ENCODE assay signal across 8 cellular contexts in the genomic region with DNA sequence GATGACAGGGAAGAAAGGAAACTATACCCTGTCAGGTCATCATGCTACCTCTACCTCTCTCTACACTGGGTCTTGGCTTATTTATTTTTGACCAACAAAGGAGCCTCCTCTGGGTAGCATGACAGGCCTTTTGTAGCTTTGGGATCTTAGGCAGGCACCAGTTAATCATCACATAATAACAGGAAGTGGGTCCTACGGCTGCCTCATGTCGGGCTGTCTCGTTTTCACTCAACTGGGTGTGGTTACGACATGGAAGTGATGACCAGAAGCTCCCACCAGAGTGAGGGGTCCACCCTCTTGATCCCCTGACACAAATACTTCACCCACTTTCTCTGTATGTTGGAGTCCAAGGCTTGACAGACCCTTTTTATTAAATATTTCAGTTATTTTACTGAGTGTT.
A peak's percentile ranks its signal among the peaks of the same experiment; 100 is the strongest.
DNase-seq lines count a peak whose midpoint lies in the region; ATAC-seq, FAIRE-seq and TF ChIP-seq lines count a peak whose summit lies in the region.

No MANE protein-coding gene starts in this region.

- POLR2A ChIA-PET in GM10248 (lab: Yijun Ruan, JAX), result no interaction called here

- H3K4me3 ChIP-seq in bronchial epithelial cell (ENCODE audit: low read depth, low read length) (no peak overlapping the region), GM23248 (no peak overlapping the region)

- H3K79me2 ChIP-seq in GM23248 (ENCODE audit: insufficient read depth), result no peaks in the 10 kb centered on the region

- CTCF ChIA-PET in GM10248 (lab: Yijun Ruan, JAX), result interaction anchor here (1.0 to 4.0 kb wide), 5 partner anchors 12 to 492 kb away, joined by 3 to 17 read pairs (median 3); no protein-coding TSS in a partner anchor

- no peak for FAIRE-seq in bronchial epithelial cell (lab: Jason Lieb, UNC)

- intact Hi-C loops in Right ventricle myocardium superior (cut with DNase I), result no loop called here

- H3K9me3 ChIP-seq in GM23248 (ENCODE audit: low read depth), result no peaks in the 10 kb centered on the region

- no peaks in the 10 kb centered on the region for H3K9me2 ChIP-seq in GM23248 (ENCODE audit: insufficient read depth)

- H3K36me3 ChIP-seq in bronchial epithelial cell (ENCODE audit: control insufficient read depth, insufficient read depth, low read length) (no peaks in the 10 kb centered on the region), GM23248 (ENCODE audit: low read depth) (no peaks in the 10 kb centered on the region)

- H4K20me1 ChIP-seq in GM23248 (ENCODE audit: insufficient read depth), result no peaks in the 10 kb centered on the region

- no peak overlapping the region for H3K27ac ChIP-seq in GM23248

- peak; percentile 99 for ATAC-seq in GM21447 (IDR thresholded peaks at IDR 0.05; ENCODE audit: unreplicated experiment)
- peak; percentile 64 for ATAC-seq in HG03575 (IDR thresholded peaks at IDR 0.05; ENCODE audit: extremely low read depth, insufficient number of reproducible peaks, low FRiP score, unreplicated experiment)
- no peak for ATAC-seq in Right ventricle myocardium superior (ENCODE audit: poor library complexity)

- DNase-seq in GM10248 (ENCODE audit: extremely low spot score) (peak; percentile 35), bronchial epithelial cell (ENCODE audit: low read depth) (peak; percentile 41), GM23248 (no peak), NCI-H526 (lab: John Stamatoyannopoulos, UW) (no peak), Right ventricle myocardium superior (no peak)
- DNase-seq in effector CD4-positive, alpha-beta T cell, result no peak

- WGBS in GM23248 (ENCODE audit: low coverage in 1 of 2, low lambda C conversion rate in 2 of 2, missing lambda C conversion rate in 2 of 2), 2 experiments, result 79 to 82% methylated on average over 4 of the region's 4 CpGs

- TF ChIP-seq CTCF in GM10248 (IDR thresholded peaks at IDR 0.05; ENCODE audit: control extremely low read depth, extremely low read depth, low read depth, missing control alignments), result no peak
- no peak for TF ChIP-seq CTCF in bronchial epithelial cell (IDR thresholded peaks at IDR 0.05; ENCODE audit: insufficient read depth, low read length, severe bottlenecking)

- no peak overlapping the region for H3K4me2 ChIP-seq in GM23248 (ENCODE audit: unreplicated experiment)

- no peaks in the 10 kb centered on the region for H3K27me3 ChIP-seq in bronchial epithelial cell (ENCODE audit: control insufficient read depth, insufficient read depth, low read length)
- no peaks in the 10 kb centered on the region for H3K27me3 ChIP-seq in GM23248 (replicated peaks; ENCODE audit: insufficient read depth)

- H3F3A ChIP-seq in GM23248 (ENCODE audit: insufficient read depth), result peaks cover 33% of the 10 kb centered on the region

- no peak overlapping the region for H2AFZ ChIP-seq in GM23248

- peaks cover 33% of the 10 kb centered on the region for H3K4me1 ChIP-seq in GM23248 (ENCODE audit: insufficient read depth)

- H3K9ac ChIP-seq in GM23248, result no peak overlapping the region

- in situ Hi-C loops in GM23248 (cut with MboI), result no loop called here

Comparison
In these comparisons a context has a peak if more than half of its experiments do, and no peak if none do; other contexts are left out.
1. DNase-seq: peak in GM10248 (single experiment) and bronchial epithelial cell (single experiment); none in GM23248 (single experiment), NCI-H526 (0 of 2), Right ventricle myocardium superior (single experiment) and effector CD4-positive, alpha-beta T cell (single experiment).